1 cellular context compared by ENCODE assay signal in genomic region chr9:128947423-128948310, GRCh38.
A peak's percentile ranks its signal among the peaks of the same experiment; 100 is the strongest.
TF ChIP-seq lines count a peak whose summit lies in the region.

TSS of gene DOLK (minus strand) at chr9:128947603. CDS start at chr9:128947303, 300 bp downstream.
TSS of gene NUP188 (plus strand) at chr9:128947699. CDS start at chr9:128947720, 21 bp downstream.

TF ChIP-seq in HCT116, 20 proteins besides CTCF, POLR2A, EP300 and RAD21 (continued from another document):
- TF ChIP-seq REST (IDR thresholded peaks at IDR 0.05; ENCODE audit: low read depth): no peak
- no peak for TF ChIP-seq FOSL1 (IDR thresholded peaks at IDR 0.05; ENCODE audit: low read depth)
- peak; percentile 100 for TF ChIP-seq EGR1 (IDR thresholded peaks at IDR 0.05; ENCODE audit: low read depth)
